ENCODE assay signal across 27 cellular contexts in genomic region chr10:129764011-129764900, GRCh38.
DNase-seq lines count a peak whose midpoint lies in the region; ATAC-seq and TF ChIP-seq lines count a peak whose summit lies in the region.
"Had no signal": no experiment of that assay in that cellular context is flagged by ENCODE, and none has a peak within 500 bp of the region (broad histone marks: within the 10 kb centered on the region; RNA-seq: fewer than 3 reads in every experiment).

No MANE protein-coding gene starts in this region.

- H3K27ac Mint-ChIP-seq in chondrocyte (ENCODE audit: unreplicated experiment): no peak overlapping the region
- H3K27ac Mint-ChIP-seq: activated T-cell treated with anti-CD3 and anti-CD28 coated beads, Interleukin-2, amount 50 U/mL, for 72 hours; CD8-positive, alpha-beta memory T cell; immature natural killer cell had no signal

- no peak overlapping the region for H3K4me2 ChIP-seq in neuronal stem cell (ENCODE audit: insufficient read depth, low read length, poor library complexity, severe bottlenecking)

- peak overlapping the region; percentile 17 for H3K23ac ChIP-seq in neuronal stem cell (ENCODE audit: low read depth, low read length, poor library complexity)

- no peak for TF ChIP-seq POLR2A in transverse colon (IDR thresholded peaks at IDR 0.05)

- WGBS in neuronal stem cell (ENCODE audit: extremely low coverage in 2 of 2, insufficient read length in 2 of 2, insufficient replicate concordance in 1 of 2), 2 donors: no CpG with 5 or more reads among the region's 23 CpGs
- WGBS in transverse colon (ENCODE audit: low coverage in 1 of 2), 2 donors: 91% methylated on average over 22 of the region's 23 CpGs; no CpG with 5 or more reads in 1 of the 2 donors

- H3K79me1 ChIP-seq in neuronal stem cell (ENCODE audit: low read depth, low read length): no peaks in the 10 kb centered on the region

- H2BK120ac ChIP-seq in neuronal stem cell (ENCODE audit: low read depth, low read length): peak overlapping the region; percentile 32

- H3K4me1 Mint-ChIP-seq in chondrocyte (ENCODE audit: low read depth): no peaks in the 10 kb centered on the region
- H3K4me1 Mint-ChIP-seq: CD8-positive, alpha-beta memory T cell; immature natural killer cell had no signal

- no peak overlapping the region for H3K14ac ChIP-seq in neuronal stem cell (ENCODE audit: low read length)

- no peak for TF ChIP-seq EP300 in transverse colon (IDR thresholded peaks at IDR 0.05; ENCODE audit: low read depth)

- H3K27ac ChIP-seq in neuronal stem cell (replicated peaks; ENCODE audit: low read length) (no peak overlapping the region), transverse colon (no peak overlapping the region)

- H3K4me3 ChIP-seq in neuronal stem cell (ENCODE audit: low read length in 2 of 2): no peak overlapping the region
- no peak overlapping the region for H3K4me3 ChIP-seq in transverse colon
- H3K4me3 ChIP-seq: K562 had no signal

- TF ChIP-seq CTCF in chondrocyte (IDR thresholded peaks at IDR 0.05) (no peak), transverse colon (IDR thresholded peaks at IDR 0.05) (no peak)

- intact Hi-C loops in transverse colon (cut with DNase I; ENCODE audit: low total_unique reads): no loop called here

- no peaks in the 10 kb centered on the region for H3K9me3 Mint-ChIP-seq in chondrocyte (ENCODE audit: low read depth)
- H3K9me3 Mint-ChIP-seq: immature natural killer cell had no signal

- H3K36me3 ChIP-seq in neuronal stem cell (replicated peaks in 1 of 2; ENCODE audit: control insufficient read depth in 2 of 2, insufficient read depth in 2 of 2, low read length in 2 of 2) (no peaks in the 10 kb centered on the region), transverse colon (no peaks in the 10 kb centered on the region)

- no peak overlapping the region for H3K9ac ChIP-seq in neuronal stem cell (ENCODE audit: low read depth, low read length, poor library complexity)

- peak overlapping the region; percentile 47 for H2AK5ac ChIP-seq in neuronal stem cell (ENCODE audit: low read depth, low read length)

- H3K4me1 ChIP-seq in neuronal stem cell (ENCODE audit: control insufficient read depth in 2 of 2, insufficient read depth in 1 of 2, low read depth in 1 of 2, low read length in 2 of 2) (peaks cover 0 to 5% of the 10 kb centered on the region in 2 donors), transverse colon (no peaks in the 10 kb centered on the region)

- H2BK5ac ChIP-seq in neuronal stem cell (ENCODE audit: low read length): no peak overlapping the region

- H3K9me3 ChIP-seq in neuronal stem cell (replicated peaks in 1 of 2; ENCODE audit: control insufficient read depth in 2 of 2, insufficient read depth in 1 of 2, low read depth in 1 of 2, low read length in 2 of 2) (no peaks in the 10 kb centered on the region), transverse colon (no peaks in the 10 kb centered on the region)

- in situ Hi-C loops in transverse colon (cut with MboI; ENCODE audit: low pct_ligation_motif_present in 1 of 4, low pct_unique_long_range_greater_than_20kb in 1 of 4, low sequenced_read_pairs in 3 of 4): no loop called here

- H3K36me3 Mint-ChIP-seq in chondrocyte (ENCODE audit: low read depth): no peaks in the 10 kb centered on the region

- H4K91ac ChIP-seq in neuronal stem cell (ENCODE audit: low read depth, low read length, poor library complexity): no peak overlapping the region

- no peak overlapping the region for H3K4ac ChIP-seq in neuronal stem cell (ENCODE audit: low read length)

- no peaks in the 10 kb centered on the region for H3K27me3 Mint-ChIP-seq in chondrocyte (ENCODE audit: low read depth)
- H3K27me3 Mint-ChIP-seq: CD8-positive, alpha-beta memory T cell had no signal

- H2AFZ ChIP-seq in neuronal stem cell (ENCODE audit: low read length): no peak overlapping the region

- H2BK12ac ChIP-seq in neuronal stem cell (ENCODE audit: low read length): no peak overlapping the region

- H3K27me3 ChIP-seq in neuronal stem cell (ENCODE audit: control insufficient read depth in 3 of 3, insufficient read depth in 3 of 3, low read depth in 1 of 3, low read length in 3 of 3) (no peaks in the 10 kb centered on the region), transverse colon (no peaks in the 10 kb centered on the region)

- H3K18ac ChIP-seq in neuronal stem cell (ENCODE audit: low read length): peak overlapping the region; percentile 53

- no peak overlapping the region for H4K8ac ChIP-seq in neuronal stem cell (ENCODE audit: low read depth, low read length)

- no peak for ATAC-seq in HG03280 (IDR thresholded peaks at IDR 0.05; ENCODE audit: unreplicated experiment)
- ATAC-seq: activated T-cell treated with anti-CD3 and anti-CD28 coated beads, Interleukin-2, amount 50 U/mL, for 72 hours; K562; SK-N-SH treated with all-trans-retinoic acid at 6 μM for 48 hours had no signal

- H3K4me3 Mint-ChIP-seq in chondrocyte (ENCODE audit: unreplicated experiment): no peak overlapping the region
- H3K4me3 Mint-ChIP-seq: activated T-cell treated with anti-CD3 and anti-CD28 coated beads, Interleukin-2, amount 50 U/mL, for 72 hours; CD8-positive, alpha-beta memory T cell; immature natural killer cell had no signal

- DNase-seq in activated effector memory CD4-positive, alpha-beta T cell treated with anti-CD3 and anti-CD28 coated beads, Interleukin-2, amount 50 U/mL, for 16 hours: peak; percentile 52
- no peak for DNase-seq in activated effector memory CD4-positive, alpha-beta T cell treated with Interleukin-2 at 50 U/mL for 16 hours
- peak; percentile 68 for DNase-seq in chondrocyte (ENCODE audit: low spot score)
- no peak for DNase-seq in neuronal stem cell (ENCODE audit: low spot score)
- peak; percentile 4 for DNase-seq in transverse colon
- DNase-seq in C1 segment of cervical spinal cord (lab: John Stamatoyannopoulos, UW): no peak
- DNase-seq in activated CD4-positive, CD25-positive, alpha-beta regulatory T cell (lab: John Stamatoyannopoulos, UW): no peak
- DNase-seq: activated naive CD4-positive, alpha-beta T cell treated with anti-CD3 and anti-CD28 coated beads, Interleukin-2, amount 50 U/mL, for 16 hours; activated T-cell treated with anti-CD3 and anti-CD28 coated beads, Interleukin-2, amount 50 U/mL, for 72 hours; AML-193; DMS153; effector CD4-positive, alpha-beta T cell; erythroblast; foreskin fibroblast; immature natural killer cell; NCI-H146; NCI-H2171; NCI-H526 treated with DMSO at 0.1 percent for 48 hours; occipital lobe; RPMI8226; stimulated activated CD4-positive, alpha-beta T cell treated with anti-CD3 and anti-CD28 coated beads, Interleukin-15, amount 100 ng/mL, for 24 hours; substantia nigra; T-helper 9 cell had no signal

- no peak overlapping the region for H2BK15ac ChIP-seq in neuronal stem cell (ENCODE audit: low read length)

Comparison
In these comparisons a context has a peak if more than half of its experiments do, and no peak if none do; other contexts are left out.
1. DNase-seq: peak in activated effector memory CD4-positive, alpha-beta T cell treated with anti-CD3 and anti-CD28 coated beads, Interleukin-2, amount 50 U/mL, for 16 hours (single experiment), chondrocyte (single experiment) and transverse colon (single experiment); none in activated effector memory CD4-positive, alpha-beta T cell treated with Interleukin-2 at 50 U/mL for 16 hours (single experiment), neuronal stem cell (single experiment), C1 segment of cervical spinal cord (0 of 14) and activated CD4-positive, CD25-positive, alpha-beta regulatory T cell (0 of 4).